9 cellular contexts compared by ENCODE assay signal in genomic region chr15:80864666-80865065, GRCh38.
"Had no signal": no experiment of that assay in that cellular context is flagged by ENCODE, and none has a peak within 500 bp of the region (broad histone marks: within the 10 kb centered on the region; RNA-seq: fewer than 3 reads in every experiment).

No MANE protein-coding gene starts in this region.

- ATAC-seq: HepG2, K562 had no signal

- H3K9ac ChIP-seq: KMS-11 had no signal

- H3K4me2 ChIP-seq: KMS-11 had no signal

- H3K4me3 ChIP-seq: K562 had no signal

- H3K36me3 Mint-ChIP-seq: IgD-negative memory B cell had no signal

- H3K4me1 Mint-ChIP-seq: IgD-negative memory B cell had no signal

- H3K27ac ChIP-seq: HL-60, KMS-11 had no signal

- DNase-seq: IMR-90, KBM-7, KG1 had no signal

- H3K27ac Mint-ChIP-seq: IgD-negative memory B cell had no signal

- FAIRE-seq: HepG2, HTR-8/SVneo, K562 had no signal

- H3K9me3 Mint-ChIP-seq: IgD-negative memory B cell had no signal

- H3K4me3 Mint-ChIP-seq: IgD-negative memory B cell had no signal
